In the genomic region with DNA sequence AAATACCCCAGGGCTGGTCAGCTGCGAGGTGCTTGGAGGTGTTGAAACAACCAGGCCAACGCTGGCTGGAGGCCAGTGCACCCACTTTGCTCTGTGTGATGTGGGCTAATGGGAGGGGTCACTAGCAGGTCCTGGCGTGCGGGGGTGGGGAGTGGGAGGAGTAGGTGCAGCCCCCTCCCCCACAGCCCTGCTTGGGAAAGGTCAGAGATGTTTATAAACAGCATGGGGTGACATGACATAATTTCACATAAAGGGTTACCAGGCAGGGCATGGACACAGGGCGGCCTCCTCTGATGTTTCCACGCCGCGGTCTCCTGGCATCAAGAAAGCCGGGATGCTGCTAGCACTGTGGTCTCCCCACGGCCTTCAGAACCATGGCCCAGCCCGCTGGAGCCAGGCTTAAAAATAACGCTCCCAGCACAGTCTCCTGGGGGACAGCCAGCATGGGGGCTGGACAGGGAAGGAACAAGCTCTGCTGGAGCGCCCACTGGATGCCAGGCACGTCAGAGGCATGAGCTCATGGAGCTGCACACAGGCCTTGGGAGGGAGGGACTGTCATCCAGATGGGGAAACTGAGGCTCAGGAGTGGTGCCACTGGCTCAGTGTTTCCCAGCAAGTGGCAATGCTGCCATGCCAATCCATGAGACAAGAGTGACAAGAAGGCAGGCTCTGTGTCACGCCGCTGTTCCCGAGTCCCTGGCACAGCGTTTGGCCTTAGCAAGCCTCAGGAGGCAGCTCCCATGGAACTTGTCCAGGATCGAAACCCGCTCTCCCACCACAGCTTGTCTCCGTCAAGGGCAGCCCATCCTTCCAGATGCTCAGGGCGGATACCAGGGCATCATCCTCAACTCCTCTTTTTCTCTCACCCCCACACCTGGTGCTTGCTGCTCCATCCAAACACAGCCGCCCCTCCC, we compare ENCODE assay signal across 1 cellular context.
TF ChIP-seq lines count a peak whose summit lies in the region.

No MANE protein-coding gene starts in this region.

TF ChIP-seq in HepG2, 621 proteins besides CTCF, POLR2A, EP300 and RAD21 (continued from another document and continues in another):
- TF ChIP-seq, protein P1, sequence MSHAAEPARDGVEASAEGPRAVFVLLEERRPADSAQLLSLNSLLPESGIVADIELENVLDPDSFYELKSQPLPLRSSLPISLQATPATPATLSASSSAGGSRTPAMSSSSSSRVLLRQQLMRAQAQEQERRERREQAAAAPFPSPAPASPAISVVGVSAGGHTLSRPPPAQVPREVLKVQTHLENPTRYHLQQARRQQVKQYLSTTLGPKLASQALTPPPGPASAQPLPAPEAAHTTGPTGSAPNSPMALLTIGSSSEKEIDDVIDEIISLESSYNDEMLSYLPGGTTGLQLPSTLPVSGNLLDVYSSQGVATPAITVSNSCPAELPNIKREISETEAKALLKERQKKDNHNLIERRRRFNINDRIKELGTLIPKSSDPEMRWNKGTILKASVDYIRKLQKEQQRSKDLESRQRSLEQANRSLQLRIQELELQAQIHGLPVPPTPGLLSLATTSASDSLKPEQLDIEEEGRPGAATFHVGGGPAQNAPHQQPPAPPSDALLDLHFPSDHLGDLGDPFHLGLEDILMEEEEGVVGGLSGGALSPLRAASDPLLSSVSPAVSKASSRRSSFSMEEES (CRISPR knock-in tag; IDR thresholded peaks at IDR 0.05), result peak; percentile 94
- 0 out of 2 replicates have a peak, but pooled peaks have one; percentile 60 for TF ChIP-seq ZNF260 (CRISPR knock-in tag; IDR thresholded peaks at IDR 0.05; ENCODE audit: borderline replicate concordance, low read depth)
- peak; percentile 98 for TF ChIP-seq REPIN1 (CRISPR knock-in tag; IDR thresholded peaks at IDR 0.05; ENCODE audit: borderline replicate concordance, low read depth)
- TF ChIP-seq, protein P2, sequence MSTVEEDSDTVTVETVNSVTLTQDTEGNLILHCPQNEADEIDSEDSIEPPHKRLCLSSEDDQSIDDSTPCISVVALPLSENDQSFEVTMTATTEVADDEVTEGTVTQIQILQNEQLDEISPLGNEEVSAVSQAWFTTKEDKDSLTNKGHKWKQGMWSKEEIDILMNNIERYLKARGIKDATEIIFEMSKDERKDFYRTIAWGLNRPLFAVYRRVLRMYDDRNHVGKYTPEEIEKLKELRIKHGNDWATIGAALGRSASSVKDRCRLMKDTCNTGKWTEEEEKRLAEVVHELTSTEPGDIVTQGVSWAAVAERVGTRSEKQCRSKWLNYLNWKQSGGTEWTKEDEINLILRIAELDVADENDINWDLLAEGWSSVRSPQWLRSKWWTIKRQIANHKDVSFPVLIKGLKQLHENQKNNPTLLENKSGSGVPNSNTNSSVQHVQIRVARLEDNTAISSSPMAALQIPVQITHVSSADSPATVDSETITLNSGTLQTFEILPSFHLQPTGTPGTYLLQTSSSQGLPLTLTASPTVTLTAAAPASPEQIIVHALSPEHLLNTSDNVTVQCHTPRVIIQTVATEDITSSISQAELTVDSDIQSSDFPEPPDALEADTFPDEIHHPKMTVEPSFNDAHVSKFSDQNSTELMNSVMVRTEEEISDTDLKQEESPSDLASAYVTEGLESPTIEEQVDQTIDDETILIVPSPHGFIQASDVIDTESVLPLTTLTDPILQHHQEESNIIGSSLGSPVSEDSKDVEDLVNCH (CRISPR knock-in tag; IDR thresholded peaks at IDR 0.05), result no peak; the same call in 1 of the 2 replicates
- TF ChIP-seq, protein P3, sequence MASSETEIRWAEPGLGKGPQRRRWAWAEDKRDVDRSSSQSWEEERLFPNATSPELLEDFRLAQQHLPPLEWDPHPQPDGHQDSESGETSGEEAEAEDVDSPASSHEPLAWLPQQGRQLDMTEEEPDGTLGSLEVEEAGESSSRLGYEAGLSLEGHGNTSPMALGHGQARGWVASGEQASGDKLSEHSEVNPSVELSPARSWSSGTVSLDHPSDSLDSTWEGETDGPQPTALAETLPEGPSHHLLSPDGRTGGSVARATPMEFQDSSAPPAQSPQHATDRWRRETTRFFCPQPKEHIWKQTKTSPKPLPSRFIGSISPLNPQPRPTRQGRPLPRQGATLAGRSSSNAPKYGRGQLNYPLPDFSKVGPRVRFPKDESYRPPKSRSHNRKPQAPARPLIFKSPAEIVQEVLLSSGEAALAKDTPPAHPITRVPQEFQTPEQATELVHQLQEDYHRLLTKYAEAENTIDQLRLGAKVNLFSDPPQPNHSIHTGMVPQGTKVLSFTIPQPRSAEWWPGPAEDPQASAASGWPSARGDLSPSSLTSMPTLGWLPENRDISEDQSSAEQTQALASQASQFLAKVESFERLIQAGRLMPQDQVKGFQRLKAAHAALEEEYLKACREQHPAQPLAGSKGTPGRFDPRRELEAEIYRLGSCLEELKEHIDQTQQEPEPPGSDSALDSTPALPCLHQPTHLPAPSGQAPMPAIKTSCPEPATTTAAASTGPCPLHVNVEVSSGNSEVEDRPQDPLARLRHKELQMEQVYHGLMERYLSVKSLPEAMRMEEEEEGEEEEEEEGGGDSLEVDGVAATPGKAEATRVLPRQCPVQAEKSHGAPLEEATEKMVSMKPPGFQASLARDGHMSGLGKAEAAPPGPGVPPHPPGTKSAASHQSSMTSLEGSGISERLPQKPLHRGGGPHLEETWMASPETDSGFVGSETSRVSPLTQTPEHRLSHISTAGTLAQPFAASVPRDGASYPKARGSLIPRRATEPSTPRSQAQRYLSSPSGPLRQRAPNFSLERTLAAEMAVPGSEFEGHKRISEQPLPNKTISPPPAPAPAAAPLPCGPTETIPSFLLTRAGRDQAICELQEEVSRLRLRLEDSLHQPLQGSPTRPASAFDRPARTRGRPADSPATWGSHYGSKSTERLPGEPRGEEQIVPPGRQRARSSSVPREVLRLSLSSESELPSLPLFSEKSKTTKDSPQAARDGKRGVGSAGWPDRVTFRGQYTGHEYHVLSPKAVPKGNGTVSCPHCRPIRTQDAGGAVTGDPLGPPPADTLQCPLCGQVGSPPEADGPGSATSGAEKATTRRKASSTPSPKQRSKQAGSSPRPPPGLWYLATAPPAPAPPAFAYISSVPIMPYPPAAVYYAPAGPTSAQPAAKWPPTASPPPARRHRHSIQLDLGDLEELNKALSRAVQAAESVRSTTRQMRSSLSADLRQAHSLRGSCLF (CRISPR knock-in tag; IDR thresholded peaks at IDR 0.05; ENCODE audit: borderline replicate concordance), result no peak
- TF ChIP-seq U2AF2 (IDR thresholded peaks at IDR 0.05; ENCODE audit: low read depth, low read length), result no peak
- TF ChIP-seq KLF16 (CRISPR knock-in tag; IDR thresholded peaks at IDR 0.05), result peak in 1 of 2 experiments; percentile 99; a peak in 2 of 4 replicates
- TF ChIP-seq, protein P4, sequence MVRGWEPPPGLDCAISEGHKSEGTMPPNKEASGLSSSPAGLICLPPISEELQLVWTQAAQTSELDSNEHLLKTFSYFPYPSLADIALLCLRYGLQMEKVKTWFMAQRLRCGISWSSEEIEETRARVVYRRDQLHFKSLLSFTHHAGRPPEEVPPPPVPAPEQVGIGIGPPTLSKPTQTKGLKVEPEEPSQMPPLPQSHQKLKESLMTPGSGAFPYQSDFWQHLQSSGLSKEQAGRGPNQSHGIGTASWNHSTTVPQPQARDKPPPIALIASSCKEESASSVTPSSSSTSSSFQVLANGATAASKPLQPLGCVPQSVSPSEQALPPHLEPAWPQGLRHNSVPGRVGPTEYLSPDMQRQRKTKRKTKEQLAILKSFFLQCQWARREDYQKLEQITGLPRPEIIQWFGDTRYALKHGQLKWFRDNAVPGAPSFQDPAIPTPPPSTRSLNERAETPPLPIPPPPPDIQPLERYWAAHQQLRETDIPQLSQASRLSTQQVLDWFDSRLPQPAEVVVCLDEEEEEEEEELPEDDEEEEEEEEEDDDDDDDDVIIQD (CRISPR knock-in tag; IDR thresholded peaks at IDR 0.05; ENCODE audit: low read depth), result peak; percentile 73; the same call in 1 of the 2 replicates
- TF ChIP-seq ELF1 (CRISPR knock-in tag; IDR thresholded peaks at IDR 0.05), result peak; percentile 76
- TF ChIP-seq ZSCAN31 (CRISPR knock-in tag; IDR thresholded peaks at IDR 0.05; ENCODE audit: low read depth), result peak; percentile 99
- TF ChIP-seq GATA4 (IDR thresholded peaks at IDR 0.05; ENCODE audit: borderline replicate concordance, low read depth), result peak; percentile 96
- TF ChIP-seq RARA (CRISPR knock-in tag; IDR thresholded peaks at IDR 0.05), result peak; percentile 100
- TF ChIP-seq, protein P5, sequence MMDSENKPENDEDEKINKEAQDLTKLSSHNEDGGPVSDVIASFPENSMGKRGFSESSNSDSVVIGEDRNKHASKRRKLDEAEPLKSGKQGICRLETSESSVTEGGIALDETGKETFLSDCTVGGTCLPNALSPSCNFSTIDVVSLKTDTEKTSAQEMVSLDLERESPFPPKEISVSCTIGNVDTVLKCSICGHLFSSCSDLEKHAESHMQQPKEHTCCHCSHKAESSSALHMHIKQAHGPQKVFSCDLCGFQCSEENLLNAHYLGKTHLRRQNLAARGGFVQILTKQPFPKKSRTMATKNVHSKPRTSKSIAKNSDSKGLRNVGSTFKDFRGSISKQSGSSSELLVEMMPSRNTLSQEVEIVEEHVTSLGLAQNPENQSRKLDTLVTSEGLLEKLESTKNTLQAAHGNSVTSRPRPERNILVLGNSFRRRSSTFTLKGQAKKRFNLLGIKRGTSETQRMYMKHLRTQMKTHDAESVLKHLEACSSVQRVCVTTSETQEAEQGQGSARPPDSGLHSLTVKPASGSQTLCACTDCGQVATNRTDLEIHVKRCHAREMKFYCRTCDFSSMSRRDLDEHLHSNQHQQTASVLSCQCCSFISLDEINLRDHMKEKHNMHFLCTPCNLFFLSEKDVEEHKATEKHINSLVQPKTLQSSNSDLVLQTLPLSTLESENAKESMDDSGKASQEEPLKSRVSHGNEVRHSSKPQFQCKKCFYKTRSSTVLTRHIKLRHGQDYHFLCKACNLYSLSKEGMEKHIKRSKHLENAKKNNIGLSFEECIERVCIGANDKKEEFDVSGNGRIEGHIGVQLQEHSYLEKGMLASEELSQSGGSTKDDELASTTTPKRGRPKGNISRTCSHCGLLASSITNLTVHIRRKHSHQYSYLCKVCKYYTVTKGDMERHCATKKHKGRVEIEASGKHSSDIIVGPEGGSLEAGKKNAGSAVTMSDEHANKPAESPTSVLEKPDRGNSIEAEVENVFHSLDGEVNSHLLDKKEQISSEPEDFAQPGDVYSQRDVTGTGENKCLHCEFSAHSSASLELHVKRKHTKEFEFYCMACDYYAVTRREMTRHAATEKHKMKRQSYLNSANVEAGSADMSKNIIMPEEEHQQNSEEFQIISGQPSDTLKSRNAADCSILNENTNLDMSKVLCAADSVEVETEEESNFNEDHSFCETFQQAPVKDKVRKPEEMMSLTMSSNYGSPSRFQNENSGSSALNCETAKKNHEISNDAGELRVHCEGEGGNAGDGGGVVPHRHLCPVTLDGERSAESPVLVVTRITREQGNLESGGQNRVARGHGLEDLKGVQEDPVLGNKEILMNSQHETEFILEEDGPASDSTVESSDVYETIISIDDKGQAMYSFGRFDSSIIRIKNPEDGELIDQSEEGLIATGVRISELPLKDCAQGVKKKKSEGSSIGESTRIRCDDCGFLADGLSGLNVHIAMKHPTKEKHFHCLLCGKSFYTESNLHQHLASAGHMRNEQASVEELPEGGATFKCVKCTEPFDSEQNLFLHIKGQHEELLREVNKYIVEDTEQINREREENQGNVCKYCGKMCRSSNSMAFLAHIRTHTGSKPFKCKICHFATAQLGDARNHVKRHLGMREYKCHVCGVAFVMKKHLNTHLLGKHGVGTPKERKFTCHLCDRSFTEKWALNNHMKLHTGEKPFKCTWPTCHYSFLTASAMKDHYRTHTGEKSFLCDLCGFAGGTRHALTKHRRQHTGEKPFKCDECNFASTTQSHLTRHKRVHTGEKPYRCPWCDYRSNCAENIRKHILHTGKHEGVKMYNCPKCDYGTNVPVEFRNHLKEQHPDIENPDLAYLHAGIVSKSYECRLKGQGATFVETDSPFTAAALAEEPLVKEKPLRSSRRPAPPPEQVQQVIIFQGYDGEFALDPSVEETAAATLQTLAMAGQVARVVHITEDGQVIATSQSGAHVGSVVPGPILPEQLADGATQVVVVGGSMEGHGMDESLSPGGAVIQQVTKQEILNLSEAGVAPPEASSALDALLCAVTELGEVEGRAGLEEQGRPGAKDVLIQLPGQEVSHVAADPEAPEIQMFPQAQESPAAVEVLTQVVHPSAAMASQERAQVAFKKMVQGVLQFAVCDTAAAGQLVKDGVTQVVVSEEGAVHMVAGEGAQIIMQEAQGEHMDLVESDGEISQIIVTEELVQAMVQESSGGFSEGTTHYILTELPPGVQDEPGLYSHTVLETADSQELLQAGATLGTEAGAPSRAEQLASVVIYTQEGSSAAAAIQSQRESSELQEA (CRISPR knock-in tag; IDR thresholded peaks at IDR 0.05; ENCODE audit: not compliant biosample characterization), result no peak
- TF ChIP-seq ZNF44 (CRISPR knock-in tag; IDR thresholded peaks at IDR 0.05), result no peak; the same call in 1 of the 2 replicates
- TF ChIP-seq ZNF432 (CRISPR knock-in tag; IDR thresholded peaks at IDR 0.05; ENCODE audit: borderline replicate concordance), result no peak
- TF ChIP-seq EHMT2 (IDR thresholded peaks at IDR 0.05; ENCODE audit: borderline replicate concordance, low read depth, low read length), result no peak
- no peak for TF ChIP-seq ATM (IDR thresholded peaks at IDR 0.05; ENCODE audit: borderline replicate concordance)
- TF ChIP-seq ZNF615 (CRISPR knock-in tag; IDR thresholded peaks at IDR 0.05; ENCODE audit: borderline replicate concordance), result peak; percentile 74; the same call in 1 of the 2 replicates
- peak; percentile 93 for TF ChIP-seq PITX1 (CRISPR knock-in tag; IDR thresholded peaks at IDR 0.05)
- TF ChIP-seq ATF1 (CRISPR knock-in tag; IDR thresholded peaks at IDR 0.05), result peak; percentile 80
- TF ChIP-seq ATF7 (IDR thresholded peaks at IDR 0.05), result peak; percentile 63
- TF ChIP-seq ATF7 (CRISPR knock-in tag; IDR thresholded peaks at IDR 0.05), result peak; percentile 96; the same call in 1 of the 2 replicates
- no peak for TF ChIP-seq CBX2 (IDR thresholded peaks at IDR 0.05; ENCODE audit: low read depth, low read length)
- no peak for TF ChIP-seq CBX2 (CRISPR knock-in tag; IDR thresholded peaks at IDR 0.05; ENCODE audit: low read depth)
- TF ChIP-seq ARHGAP35 (CRISPR knock-in tag; IDR thresholded peaks at IDR 0.05; ENCODE audit: borderline replicate concordance), result no peak
- no peak for TF ChIP-seq ZNF274 (CRISPR knock-in tag; IDR thresholded peaks at IDR 0.05)
- TF ChIP-seq, protein P6, sequence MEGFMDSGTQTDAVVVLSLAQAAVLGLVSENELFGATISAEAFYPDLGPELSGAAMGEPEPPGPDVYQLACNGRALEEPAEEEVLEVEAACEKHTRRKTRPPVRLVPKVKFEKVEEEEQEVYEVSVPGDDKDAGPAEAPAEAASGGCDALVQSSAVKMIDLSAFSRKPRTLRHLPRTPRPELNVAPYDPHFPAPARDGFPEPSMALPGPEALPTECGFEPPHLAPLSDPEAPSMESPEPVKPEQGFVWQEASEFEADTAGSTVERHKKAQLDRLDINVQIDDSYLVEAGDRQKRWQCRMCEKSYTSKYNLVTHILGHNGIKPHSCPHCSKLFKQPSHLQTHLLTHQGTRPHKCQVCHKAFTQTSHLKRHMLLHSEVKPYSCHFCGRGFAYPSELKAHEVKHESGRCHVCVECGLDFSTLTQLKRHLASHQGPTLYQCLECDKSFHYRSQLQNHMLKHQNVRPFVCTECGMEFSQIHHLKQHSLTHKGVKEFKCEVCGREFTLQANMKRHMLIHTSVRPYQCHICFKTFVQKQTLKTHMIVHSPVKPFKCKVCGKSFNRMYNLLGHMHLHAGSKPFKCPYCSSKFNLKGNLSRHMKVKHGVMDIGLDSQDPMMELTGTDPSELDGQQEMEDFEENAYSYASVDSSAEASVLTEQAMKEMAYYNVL (CRISPR knock-in tag; IDR thresholded peaks at IDR 0.05; ENCODE audit: borderline replicate concordance), result peak; percentile 97
